In the genomic region with DNA sequence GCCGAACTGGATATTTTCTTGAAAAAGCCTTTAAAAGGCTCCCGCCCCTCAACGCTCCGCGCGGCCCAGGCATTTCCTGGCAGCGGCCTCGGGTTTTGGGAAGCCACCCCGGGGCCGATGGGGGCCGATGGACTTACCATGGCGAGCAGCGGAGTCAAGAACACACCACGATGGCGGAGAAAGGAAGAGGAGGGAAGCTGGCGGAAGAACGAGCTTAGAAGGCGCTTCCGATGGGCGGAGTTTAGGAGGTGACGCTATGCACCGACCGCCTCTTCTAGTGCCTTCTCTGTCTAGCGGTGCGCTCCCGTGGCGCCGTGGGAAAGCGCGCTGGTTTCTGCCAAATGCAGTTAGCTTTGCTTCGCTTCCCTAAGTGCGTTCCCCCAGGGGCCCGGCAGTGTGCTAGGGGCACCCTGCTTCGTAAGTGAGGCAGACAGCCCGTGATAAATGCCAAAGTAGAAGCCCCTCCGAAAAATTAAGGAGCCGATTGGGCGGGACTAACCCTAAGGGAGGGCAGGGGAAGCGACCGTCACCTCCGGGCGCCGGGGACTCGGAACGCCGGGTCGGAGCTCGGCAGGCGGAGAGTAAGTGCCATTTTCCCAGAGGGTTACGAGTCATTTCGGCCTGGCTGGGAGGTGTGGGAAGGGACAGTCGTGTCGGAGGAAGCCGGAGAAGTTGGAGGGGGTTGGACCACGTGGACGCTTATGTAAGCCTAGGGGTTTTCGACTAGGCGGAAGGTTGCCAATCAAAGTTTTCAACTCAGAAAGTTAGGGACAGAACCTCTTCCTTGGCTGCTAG, we compare ENCODE assay signal across 8 cellular contexts. TPM values are rescaled to one million over a fixed set of nuclear protein-coding genes. Genes with fewer than 3 reads are reported as not detected.
DNase-seq lines count a peak whose midpoint lies in the region; ATAC-seq and TF ChIP-seq lines count a peak whose summit lies in the region.

A gene (minus strand): TSS at position 194 of the 795 bp plus-strand sequence. CDS start 54 bp downstream, at position 140.

- peaks cover 5 to 33% (median 21%) of the 10 kb centered on the region in 7 donors for H3K4me1 Mint-ChIP-seq in naive thymus-derived CD4-positive, alpha-beta T cell
- peaks cover 6 to 17% of the 10 kb centered on the region in 2 donors for H3K4me1 Mint-ChIP-seq in stimulated activated naive B cell treated with anti-CD40 and anti-IgM and Interleukin-4, amounts not matched to agents 10 μg/mL and 1 μg/mL and 100 μg/mL, for 72 hours

- peaks cover 0 to 18% (median 0%) of the 10 kb centered on the region in 5 donors for H3K36me3 Mint-ChIP-seq in naive thymus-derived CD4-positive, alpha-beta T cell
- peaks cover 11 to 29% of the 10 kb centered on the region in 2 donors for H3K36me3 Mint-ChIP-seq in stimulated activated naive B cell treated with anti-CD40 and anti-IgM and Interleukin-4, amounts not matched to agents 10 μg/mL and 1 μg/mL and 100 μg/mL, for 72 hours

- H3K36me3 ChIP-seq in naive thymus-derived CD4-positive, alpha-beta T cell (ENCODE audit: control insufficient read depth in 2 of 3, insufficient read depth in 3 of 3, low read length in 3 of 3): peaks cover 0 to 17% (median 0%) of the 10 kb centered on the region in 3 experiments

- H3K9me3 Mint-ChIP-seq in naive thymus-derived CD4-positive, alpha-beta T cell: no peaks in the 10 kb centered on the region
- no peaks in the 10 kb centered on the region for H3K9me3 Mint-ChIP-seq in stimulated activated naive B cell treated with anti-CD40 and anti-IgM and Interleukin-4, amounts not matched to agents 10 μg/mL and 1 μg/mL and 100 μg/mL, for 72 hours

- no peaks in the 10 kb centered on the region for H3K9me3 ChIP-seq in naive thymus-derived CD4-positive, alpha-beta T cell (ENCODE audit: control insufficient read depth in 2 of 3, low read length in 3 of 3)

- peak within 1 kb of the TSS; percentile 91 for H3K27ac ChIP-seq in naive thymus-derived CD4-positive, alpha-beta T cell (ENCODE audit: low read depth, low read length)

- no peaks in the 10 kb centered on the region for H3K27me3 ChIP-seq in naive thymus-derived CD4-positive, alpha-beta T cell (ENCODE audit: control insufficient read depth in 2 of 2, insufficient read depth in 2 of 2, low read length in 2 of 2)

- peak; percentile 96 for ATAC-seq in naive thymus-derived CD4-positive, alpha-beta T cell
- ATAC-seq in stimulated activated naive B cell treated with anti-CD40 and anti-IgM and Interleukin-4, amounts not matched to agents 10 μg/mL and 1 μg/mL and 100 μg/mL, for 72 hours (replicated peaks): peak; percentile 92 to 93

- no peak for TF ChIP-seq CTCF in LNCaP clone FGC (IDR thresholded peaks at IDR 0.05; ENCODE audit: control insufficient read depth, extremely low read depth, insufficient read depth)

- H3K4me1 ChIP-seq in naive thymus-derived CD4-positive, alpha-beta T cell (ENCODE audit: control insufficient read depth in 2 of 2, insufficient read depth in 2 of 2, low read length in 2 of 2): peaks cover 16 to 24% of the 10 kb centered on the region in 2 donors

- intact Hi-C loops in naive thymus-derived CD4-positive, alpha-beta T cell (cut with micrococcal nuclease): loop anchor here (1.0 to 5.0 kb wide), 13 partner anchors 30 to 461 kb away; a partner anchor contains a TSS

- H3K4me3 ChIP-seq in LNCaP clone FGC (ENCODE audit: low read depth, low read length): peak within 1 kb of the TSS; percentile 82
- peak within 1 kb of the TSS; percentile 85 for H3K4me3 ChIP-seq in naive thymus-derived CD4-positive, alpha-beta T cell (ENCODE audit: low read length)

- peak within 1 kb of the TSS; percentile 87 to 96 (median 92) for H3K4me3 Mint-ChIP-seq in naive thymus-derived CD4-positive, alpha-beta T cell
- H3K4me3 Mint-ChIP-seq in stimulated activated naive B cell treated with anti-CD40 and anti-IgM and Interleukin-4, amounts not matched to agents 10 μg/mL and 1 μg/mL and 100 μg/mL, for 72 hours: peak within 1 kb of the TSS; percentile 92 to 96

- POLR2A ChIA-PET in naive thymus-derived CD4-positive, alpha-beta T cell (lab: Charles Lee): interaction anchor here (0.5 to 4.7 kb wide), 24 partner anchors 9 to 1291 kb away, joined by 3 to 46 read pairs (median 4); a partner anchor contains a TSS

- peak within 1 kb of the TSS; percentile 89 to 98 (median 97) for H3K27ac Mint-ChIP-seq in naive thymus-derived CD4-positive, alpha-beta T cell
- H3K27ac Mint-ChIP-seq in stimulated activated naive B cell treated with anti-CD40 and anti-IgM and Interleukin-4, amounts not matched to agents 10 μg/mL and 1 μg/mL and 100 μg/mL, for 72 hours: peak within 1 kb of the TSS; percentile 98

- no peaks in the 10 kb centered on the region for H3K27me3 Mint-ChIP-seq in naive thymus-derived CD4-positive, alpha-beta T cell
- H3K27me3 Mint-ChIP-seq in stimulated activated naive B cell treated with anti-CD40 and anti-IgM and Interleukin-4, amounts not matched to agents 10 μg/mL and 1 μg/mL and 100 μg/mL, for 72 hours: no peaks in the 10 kb centered on the region

- peak; percentile 88 for DNase-seq in EL
- peak; percentile 86 for DNase-seq in H4 (ENCODE audit: low spot score)
- DNase-seq in LNCaP clone FGC (ENCODE audit: low read depth): peak; percentile 74
- DNase-seq in RPMI8226: peak; percentile 92
- peak; percentile 47 to 63 for DNase-seq in activated T-helper 1 cell treated with anti-CD3 and anti-CD28 coated beads, Interleukin-2, amount 50 U/mL, for 16 hours (ENCODE audit: low read depth in 1 of 2, low spot score in 1 of 2)
- DNase-seq in fibroblast of gingiva (ENCODE audit: low read depth): peak; percentile 91
- DNase-seq in naive thymus-derived CD4-positive, alpha-beta T cell: peak; percentile 61 to 88 (median 82)
- DNase-seq in stimulated activated naive B cell treated with anti-CD40 and anti-IgM and Interleukin-4, amounts not matched to agents 10 μg/mL and 1 μg/mL and 100 μg/mL, for 72 hours: peak; percentile 73

- CTCF ChIA-PET in naive thymus-derived CD4-positive, alpha-beta T cell (lab: Charles Lee): interaction anchor here (0.7 to 1.3 kb wide), 5 partner anchors 9 to 149 kb away, joined by 3 to 5 read pairs (median 4); a partner anchor contains a TSS

RNA-seq across cellular contexts. Expression of the gene that starts here (rescaled TPM):
- 7,124 and 8,669 TPM in 2 replicates for total RNA-seq in H4 (2014; rRNA removed; shearing (Covaris generic))
- 1,000 to 10,000 TPM; 2,181 to 4,347 (median 3,799) TPM for total RNA-seq in naive thymus-derived CD4-positive, alpha-beta T cell
- polyA plus RNA-seq in naive thymus-derived CD4-positive, alpha-beta T cell: 1,000 to 10,000 TPM; 4,923 to 5,899 TPM

Comparison
In these comparisons a context has a peak if more than half of its experiments do, and no peak if none do; other contexts are left out.
1. Peak in every context shown above with its lines: DNase-seq, ATAC-seq, H3K4me3 ChIP-seq and H3K27ac ChIP-seq.